ENCODE assay signal across 14 cellular contexts in the genomic region with DNA sequence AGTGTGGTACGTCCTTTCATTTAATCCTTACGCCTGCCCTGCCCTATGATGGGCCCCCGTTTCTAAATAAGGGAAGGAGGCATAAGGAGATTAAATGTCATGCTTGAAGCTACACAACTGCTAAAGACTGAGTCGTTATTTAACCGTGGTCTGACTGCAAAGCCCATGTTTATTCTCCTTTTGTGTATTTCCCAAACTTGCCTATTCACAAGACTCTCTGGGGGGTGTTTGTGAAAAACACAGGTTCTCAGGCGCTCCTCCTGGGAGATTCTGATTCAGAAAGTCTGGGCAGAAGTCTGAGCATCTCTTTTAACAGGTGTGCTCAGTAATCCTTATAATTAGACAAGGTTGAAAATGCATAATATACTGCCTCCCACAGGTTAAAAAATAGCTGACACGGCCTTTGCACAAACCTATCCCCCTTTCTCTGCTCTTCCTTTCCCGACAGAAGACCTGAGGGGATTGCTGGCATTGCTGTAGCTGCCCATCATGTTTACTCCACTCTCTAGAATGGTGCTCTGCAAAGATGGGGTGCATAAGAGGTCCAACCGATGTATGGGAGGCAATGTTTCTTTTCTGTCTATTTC. TPM values are rescaled to one million over a fixed set of nuclear protein-coding genes. Genes with fewer than 3 reads are reported as not detected.
DNase-seq lines count a peak whose midpoint lies in the region; ATAC-seq and TF ChIP-seq lines count a peak whose summit lies in the region.
"Had no signal": no experiment of that assay in that cellular context is flagged by ENCODE, and none has a peak within 500 bp of the region (broad histone marks: within the 10 kb centered on the region; RNA-seq: fewer than 3 reads in every experiment).

No MANE protein-coding gene starts in this region.

- H3K4me2 ChIP-seq in DOHH2 (ENCODE audit: low read length): no peak overlapping the region
- H3K4me2 ChIP-seq: BLaER1 had no signal

- no peak overlapping the region for H3K9ac ChIP-seq in colonic mucosa (ENCODE audit: low read depth in 2 of 2, low read length in 2 of 2)
- H3K9ac ChIP-seq: BLaER1 had no signal

- H4K20me1 ChIP-seq in DOHH2 (ENCODE audit: control insufficient read depth, insufficient read depth, low read depth, low read length): no peaks in the 10 kb centered on the region
- H4K20me1 ChIP-seq: BLaER1 had no signal

- peak; percentile 46 for TF ChIP-seq RAD21 in Ishikawa (IDR thresholded peaks at IDR 0.05; ENCODE audit: low read depth)

- peak; percentile 42 for TF ChIP-seq CTCF in DOHH2 (IDR thresholded peaks at IDR 0.05; ENCODE audit: low read depth, low read length, poor library complexity, severe bottlenecking)
- TF ChIP-seq CTCF in colonic mucosa (IDR thresholded peaks at IDR 0.05): no peak

- H3K27ac ChIP-seq in DOHH2 (ENCODE audit: low read depth, low read length): no peak overlapping the region
- H3K27ac ChIP-seq in SJCRH30: no peak overlapping the region
- H3K27ac ChIP-seq in colonic mucosa: no peak overlapping the region
- H3K27ac ChIP-seq: BLaER1, left lung, neutrophil had no signal

- H3K79me2 ChIP-seq in DOHH2 (ENCODE audit: control insufficient read depth, low read length): no peaks in the 10 kb centered on the region

- H3K9me3 ChIP-seq in DOHH2 (ENCODE audit: control insufficient read depth, insufficient read depth, low read length) (no peaks in the 10 kb centered on the region), SJCRH30 (replicated peaks) (no peaks in the 10 kb centered on the region), colonic mucosa (no peaks in the 10 kb centered on the region)
- H3K9me3 ChIP-seq: BLaER1, left lung, neutrophil had no signal

- peak; percentile 71 for ATAC-seq in left lobe of liver
- ATAC-seq in Right ventricle myocardium inferior: no peak
- ATAC-seq in GM19463 (IDR thresholded peaks at IDR 0.05; ENCODE audit: unreplicated experiment): no peak
- ATAC-seq: left lung; stimulated activated effector memory CD8-positive, alpha-beta T cell treated with anti-CD3 and anti-CD28 coated beads, Interleukin-12 subunit alpha, Interleukin-12 subunit beta, amount 100 ng/mL, for 72 hours had no signal

- DNase-seq in SJCRH30 (peak; percentile 6 to 28), left lobe of liver (ENCODE audit: low spot score) (no peak), colonic mucosa (no peak), NCI-H1436 treated with DMSO at 0.1 percent for 48 hours (lab: John Stamatoyannopoulos, UW) (no peak), Right ventricle myocardium inferior (ENCODE audit: missing footprints) (no peak)
- DNase-seq: left lung had no signal

- no peak for TF ChIP-seq EP300 in Ishikawa (IDR thresholded peaks at IDR 0.05; ENCODE audit: borderline replicate concordance)

- H3K4me3 ChIP-seq in DOHH2 (ENCODE audit: low read length) (no peak overlapping the region), SJCRH30 (no peak overlapping the region), colonic mucosa (no peak overlapping the region)
- H3K4me3 ChIP-seq: BLaER1, left lung had no signal

- no peaks in the 10 kb centered on the region for H3K36me3 ChIP-seq in DOHH2 (ENCODE audit: control insufficient read depth, low read length)
- no peaks in the 10 kb centered on the region for H3K36me3 ChIP-seq in SJCRH30
- no peaks in the 10 kb centered on the region for H3K36me3 ChIP-seq in colonic mucosa
- H3K36me3 ChIP-seq: BLaER1, left lung, neutrophil had no signal

- 0 out of 2 replicates have a peak, but pooled peaks cover 3% of the 10 kb centered on the region for H3K4me1 ChIP-seq in DOHH2 (ENCODE audit: control insufficient read depth, low read length)
- peaks cover 15% of the 10 kb centered on the region; the same call in 1 of the 2 replicates for H3K4me1 ChIP-seq in SJCRH30
- H3K4me1 ChIP-seq in colonic mucosa: no peaks in the 10 kb centered on the region
- H3K4me1 ChIP-seq: BLaER1, left lung had no signal

- intact Hi-C loops in colonic mucosa (cut with DNase I): no loop called here
- intact Hi-C loops in Right ventricle myocardium inferior (cut with DNase I): no loop called here

- no peaks in the 10 kb centered on the region for H3F3A ChIP-seq in DOHH2 (ENCODE audit: control insufficient read depth, insufficient read depth)

- H3K9me2 ChIP-seq in DOHH2 (replicated peaks; ENCODE audit: control insufficient read depth, low read length): no peaks in the 10 kb centered on the region

- H3K27me3 ChIP-seq in DOHH2 (ENCODE audit: control insufficient read depth, low read length) (peaks cover 11% of the 10 kb centered on the region), SJCRH30 (no peaks in the 10 kb centered on the region), colonic mucosa (no peaks in the 10 kb centered on the region)
- H3K27me3 ChIP-seq: BLaER1, left lung had no signal

TF ChIP-seq in Ishikawa, 13 proteins besides CTCF, POLR2A, EP300 and RAD21:
- TF ChIP-seq TAF1 (IDR thresholded peaks at IDR 0.05; ENCODE audit: low read depth) (no peak), CEBPB (IDR thresholded peaks at IDR 0.05) (no peak), TCF12 (IDR thresholded peaks at IDR 0.05; ENCODE audit: low read depth) (no peak), ZBTB7A (IDR thresholded peaks at IDR 0.05; ENCODE audit: low read depth) (no peak), FOXM1 (IDR thresholded peaks at IDR 0.05; ENCODE audit: borderline replicate concordance, low read depth) (no peak), TEAD4 (IDR thresholded peaks at IDR 0.05) (no peak), CREB1 (IDR thresholded peaks at IDR 0.05; ENCODE audit: low read depth) (no peak), NFIC (IDR thresholded peaks at IDR 0.05) (no peak), EGR1 (IDR thresholded peaks at IDR 0.05) (no peak), YY1 (IDR thresholded peaks at IDR 0.05; ENCODE audit: low read depth) (no peak)
- TF ChIP-seq, protein P1, sequence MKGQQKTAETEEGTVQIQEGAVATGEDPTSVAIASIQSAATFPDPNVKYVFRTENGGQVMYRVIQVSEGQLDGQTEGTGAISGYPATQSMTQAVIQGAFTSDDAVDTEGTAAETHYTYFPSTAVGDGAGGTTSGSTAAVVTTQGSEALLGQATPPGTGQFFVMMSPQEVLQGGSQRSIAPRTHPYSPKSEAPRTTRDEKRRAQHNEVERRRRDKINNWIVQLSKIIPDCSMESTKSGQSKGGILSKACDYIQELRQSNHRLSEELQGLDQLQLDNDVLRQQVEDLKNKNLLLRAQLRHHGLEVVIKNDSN (IDR thresholded peaks at IDR 0.05): no peak
- TF ChIP-seq, protein P2, sequence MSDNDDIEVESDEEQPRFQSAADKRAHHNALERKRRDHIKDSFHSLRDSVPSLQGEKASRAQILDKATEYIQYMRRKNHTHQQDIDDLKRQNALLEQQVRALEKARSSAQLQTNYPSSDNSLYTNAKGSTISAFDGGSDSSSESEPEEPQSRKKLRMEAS (IDR thresholded peaks at IDR 0.05): no peak
- TF ChIP-seq, protein P3, sequence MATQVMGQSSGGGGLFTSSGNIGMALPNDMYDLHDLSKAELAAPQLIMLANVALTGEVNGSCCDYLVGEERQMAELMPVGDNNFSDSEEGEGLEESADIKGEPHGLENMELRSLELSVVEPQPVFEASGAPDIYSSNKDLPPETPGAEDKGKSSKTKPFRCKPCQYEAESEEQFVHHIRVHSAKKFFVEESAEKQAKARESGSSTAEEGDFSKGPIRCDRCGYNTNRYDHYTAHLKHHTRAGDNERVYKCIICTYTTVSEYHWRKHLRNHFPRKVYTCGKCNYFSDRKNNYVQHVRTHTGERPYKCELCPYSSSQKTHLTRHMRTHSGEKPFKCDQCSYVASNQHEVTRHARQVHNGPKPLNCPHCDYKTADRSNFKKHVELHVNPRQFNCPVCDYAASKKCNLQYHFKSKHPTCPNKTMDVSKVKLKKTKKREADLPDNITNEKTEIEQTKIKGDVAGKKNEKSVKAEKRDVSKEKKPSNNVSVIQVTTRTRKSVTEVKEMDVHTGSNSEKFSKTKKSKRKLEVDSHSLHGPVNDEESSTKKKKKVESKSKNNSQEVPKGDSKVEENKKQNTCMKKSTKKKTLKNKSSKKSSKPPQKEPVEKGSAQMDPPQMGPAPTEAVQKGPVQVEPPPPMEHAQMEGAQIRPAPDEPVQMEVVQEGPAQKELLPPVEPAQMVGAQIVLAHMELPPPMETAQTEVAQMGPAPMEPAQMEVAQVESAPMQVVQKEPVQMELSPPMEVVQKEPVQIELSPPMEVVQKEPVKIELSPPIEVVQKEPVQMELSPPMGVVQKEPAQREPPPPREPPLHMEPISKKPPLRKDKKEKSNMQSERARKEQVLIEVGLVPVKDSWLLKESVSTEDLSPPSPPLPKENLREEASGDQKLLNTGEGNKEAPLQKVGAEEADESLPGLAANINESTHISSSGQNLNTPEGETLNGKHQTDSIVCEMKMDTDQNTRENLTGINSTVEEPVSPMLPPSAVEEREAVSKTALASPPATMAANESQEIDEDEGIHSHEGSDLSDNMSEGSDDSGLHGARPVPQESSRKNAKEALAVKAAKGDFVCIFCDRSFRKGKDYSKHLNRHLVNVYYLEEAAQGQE (IDR thresholded peaks at IDR 0.05; ENCODE audit: low read depth): no peak

RNA-seq across cellular contexts. Expression of a gene that starts 56.4 kb away (rescaled TPM):
- total RNA-seq in SJCRH30 (2014; rRNA removed; shearing (Covaris generic)): 29.7 and 30.3 TPM in 2 replicates
- total RNA-seq in left lobe of liver: 17.1 TPM
- total RNA-seq in colonic mucosa: 10 to 100 TPM; 26.1 to 35.5 TPM
- 41.5 TPM for total RNA-seq in Right ventricle myocardium inferior

RNA-seq across cellular contexts. Expression of a gene that starts 57.3 kb away (rescaled TPM):
- 0.05 TPM in 1 of 2 replicates, not detected in the other for total RNA-seq in SJCRH30 (2014; rRNA removed; shearing (Covaris generic))
- total RNA-seq in left lobe of liver (0.15 TPM), colonic mucosa (10 to 100 TPM in 1 of 2 donors, under 1 TPM in 1; 0.42 to 12.2 TPM), Right ventricle myocardium inferior (0.57 TPM)
- total RNA-seq: activated CD8-positive, alpha-beta memory T cell treated with anti-CD3 and anti-CD28 coated beads for 36 hours; LHCN-M2 had no signal

Comparison
In these comparisons a context has a peak if more than half of its experiments do, and no peak if none do; other contexts are left out.
1. DNase-seq: peak in SJCRH30 (2 of 2); none in left lobe of liver (single experiment), colonic mucosa (single experiment), NCI-H1436 treated with DMSO at 0.1 percent for 48 hours (single experiment) and Right ventricle myocardium inferior (single experiment).